ENCODE assay signal across 11 cellular contexts in genomic region chr2:218886461-218886947, GRCh38. TPM values are rescaled to one million over a fixed set of nuclear protein-coding genes. Genes with fewer than 3 reads are reported as not detected.
DNase-seq lines count a peak whose midpoint lies in the region; ATAC-seq lines count a peak whose summit lies in the region.
"Had no signal": no experiment of that assay in that cellular context is flagged by ENCODE, and none has a peak within 500 bp of the region (broad histone marks: within the 10 kb centered on the region; RNA-seq: fewer than 3 reads in every experiment).

No MANE protein-coding gene starts in this region.

- H3K9me3 ChIP-seq in BLaER1 treated with 17β-estradiol and CSF1 and Interleukin-3, amounts not matched to agents 10 nM and 100 nM (replicated peaks in 1 of 11), result no peaks in the 10 kb centered on the region
- no peaks in the 10 kb centered on the region for H3K9me3 ChIP-seq in GM23248 (ENCODE audit: low read depth)

- H3K9me2 ChIP-seq in GM23248 (ENCODE audit: insufficient read depth), result no peaks in the 10 kb centered on the region

- peaks cover 27% of the 10 kb centered on the region for H3K4me1 Mint-ChIP-seq in central memory CD8-positive, alpha-beta T cell

- H3K23ac ChIP-seq in mesendoderm (ENCODE audit: low read length), result no peak overlapping the region

- no peak overlapping the region for H3K27ac ChIP-seq in BLaER1 treated with 17β-estradiol and CSF1 and Interleukin-3, amounts not matched to agents 10 nM and 100 nM
- H3K27ac ChIP-seq in GM23248 (no peak overlapping the region), mesendoderm (ENCODE audit: low read depth, low read length) (no peak overlapping the region)
- H3K27ac ChIP-seq: C4-2B had no signal

- DNase-seq in central memory CD8-positive, alpha-beta T cell (ENCODE audit: low spot score in 2 of 2), result no peak
- DNase-seq in GM23248, result no peak
- no peak for DNase-seq in mesendoderm
- DNase-seq in T-helper 1 cell, result no peak
- DNase-seq: effector CD4-positive, alpha-beta T cell had no signal

- peaks cover 13% of the 10 kb centered on the region for H3K27me3 Mint-ChIP-seq in central memory CD8-positive, alpha-beta T cell

- H4K20me1 ChIP-seq in BLaER1 treated with 17β-estradiol and CSF1 and Interleukin-3, amounts not matched to agents 10 nM and 100 nM, result peaks cover 0 to 60% (median 20%) of the 10 kb centered on the region in 11 experiments; a peak in 17 of 22 replicates
- no peaks in the 10 kb centered on the region for H4K20me1 ChIP-seq in GM23248 (ENCODE audit: insufficient read depth)

- H3K9me3 Mint-ChIP-seq in central memory CD8-positive, alpha-beta T cell, result no peaks in the 10 kb centered on the region

- no peaks in the 10 kb centered on the region for H3K36me3 ChIP-seq in BLaER1 treated with 17β-estradiol and CSF1 and Interleukin-3, amounts not matched to agents 10 nM and 100 nM
- H3K36me3 ChIP-seq in GM23248 (ENCODE audit: low read depth), result no peaks in the 10 kb centered on the region
- H3K36me3 ChIP-seq in mesendoderm (ENCODE audit: control insufficient read depth, insufficient read depth, low read length), result no peaks in the 10 kb centered on the region

- H3K4me1 ChIP-seq in BLaER1 treated with 17β-estradiol and CSF1 and Interleukin-3, amounts not matched to agents 10 nM and 100 nM, result peaks cover 0 to 68% (median 43%) of the 10 kb centered on the region in 10 experiments; a peak in 17 of 20 replicates
- H3K4me1 ChIP-seq in GM23248 (ENCODE audit: insufficient read depth), result peaks cover 4% of the 10 kb centered on the region
- no peaks in the 10 kb centered on the region for H3K4me1 ChIP-seq in mesendoderm (ENCODE audit: control insufficient read depth, low read depth, low read length)

- H3K27me3 ChIP-seq in BLaER1 treated with 17β-estradiol and CSF1 and Interleukin-3, amounts not matched to agents 10 nM and 100 nM, result peaks cover 36 to 55% (median 40%) of the 10 kb centered on the region in 11 experiments
- H3K27me3 ChIP-seq in GM23248 (replicated peaks; ENCODE audit: insufficient read depth) (peaks cover 7% of the 10 kb centered on the region; the same call in 1 of the 2 replicates), mesendoderm (ENCODE audit: insufficient read depth, low read length, poor library complexity) (peaks cover 63% of the 10 kb centered on the region)

- no peak overlapping the region for H4K8ac ChIP-seq in mesendoderm (ENCODE audit: low read depth, low read length)

- no peak overlapping the region for H3K18ac ChIP-seq in mesendoderm (ENCODE audit: low read length)

- H3K56ac ChIP-seq in mesendoderm (ENCODE audit: low read length), result no peak overlapping the region

- no peak overlapping the region for H4K5ac ChIP-seq in mesendoderm (ENCODE audit: low read length)

- H3K4me2 ChIP-seq in BLaER1 treated with 17β-estradiol and CSF1 and Interleukin-3, amounts not matched to agents 10 nM and 100 nM, result peak overlapping the region in 8 of 11 experiments; percentile 30 to 88 (median 62); a peak in 14 of 22 replicates
- no peak overlapping the region for H3K4me2 ChIP-seq in GM23248 (ENCODE audit: unreplicated experiment)
- no peak overlapping the region for H3K4me2 ChIP-seq in mesendoderm (ENCODE audit: low read length)

- H2BK120ac ChIP-seq in mesendoderm (ENCODE audit: low read depth, low read length), result no peak overlapping the region

- H3K79me1 ChIP-seq in mesendoderm (ENCODE audit: low read length), result no peaks in the 10 kb centered on the region

- no peak overlapping the region for H2BK15ac ChIP-seq in mesendoderm (replicated peaks; ENCODE audit: low read depth)

- H3F3A ChIP-seq in GM23248 (ENCODE audit: insufficient read depth), result 0 out of 2 replicates have a peak, but pooled peaks cover 5% of the 10 kb centered on the region

- WGBS in GM23248 (ENCODE audit: low coverage in 1 of 2, low lambda C conversion rate in 2 of 2, missing lambda C conversion rate in 2 of 2), 2 experiments, result 8 to 18% methylated on average over 4 to 9 of the region's 9 CpGs
- WGBS in mesendoderm (ENCODE audit: extremely low coverage, insufficient coverage, low lambda C conversion rate), result no CpG with 5 or more reads among the region's 9 CpGs

- H2AK5ac ChIP-seq in mesendoderm (ENCODE audit: low read length), result no peak overlapping the region

- H2BK5ac ChIP-seq in mesendoderm (ENCODE audit: low read length), result no peak overlapping the region

- H3K4ac ChIP-seq in mesendoderm (ENCODE audit: low read depth, low read length), result no peak overlapping the region

- no peak overlapping the region for H2AFZ ChIP-seq in GM23248

- H3K36me3 Mint-ChIP-seq in central memory CD8-positive, alpha-beta T cell (ENCODE audit: insufficient read depth), result peaks cover under 1% of the 10 kb centered on the region

- H3K4me3 Mint-ChIP-seq in central memory CD8-positive, alpha-beta T cell, result no peak overlapping the region

- H3K4me3 ChIP-seq in BLaER1 treated with 17β-estradiol and CSF1 and Interleukin-3, amounts not matched to agents 10 nM and 100 nM, result no peak overlapping the region
- H3K4me3 ChIP-seq in GM23248 (no peak overlapping the region), mesendoderm (ENCODE audit: low read length) (no peak overlapping the region)

- in situ Hi-C loops in GM23248 (cut with MboI), result no loop called here

- H3K27ac Mint-ChIP-seq in central memory CD8-positive, alpha-beta T cell (ENCODE audit: low read depth), result peak overlapping the region; percentile 41

- no peak overlapping the region for H3K9ac ChIP-seq in BLaER1 treated with 17β-estradiol and CSF1 and Interleukin-3, amounts not matched to agents 10 nM and 100 nM
- no peak overlapping the region for H3K9ac ChIP-seq in GM23248
- no peak overlapping the region for H3K9ac ChIP-seq in mesendoderm (ENCODE audit: low read length)

- no peaks in the 10 kb centered on the region for H3K79me2 ChIP-seq in GM23248 (ENCODE audit: insufficient read depth)
- no peaks in the 10 kb centered on the region for H3K79me2 ChIP-seq in mesendoderm (ENCODE audit: control insufficient read depth, insufficient read depth, low read length)

- ATAC-seq in GM21381 (IDR thresholded peaks at IDR 0.05; ENCODE audit: unreplicated experiment), result peak; percentile 20
- ATAC-seq in HG03558 (IDR thresholded peaks at IDR 0.05; ENCODE audit: extremely low read depth, unreplicated experiment), result peak; percentile 18
- ATAC-seq in central memory CD8-positive, alpha-beta T cell (replicated peaks; ENCODE audit: extremely low read depth, poor library complexity, severe bottlenecking), result no peak
- no peak for ATAC-seq in HG03457 (IDR thresholded peaks at IDR 0.05; ENCODE audit: unreplicated experiment)

RNA-seq across cellular contexts. Expression of gene WNT10A, which starts 5.9 kb away (rescaled TPM):
- not detected in 2 replicates for total RNA-seq in GM23248 (2014; rRNA removed; shearing (Covaris generic))
- not detected in 2 replicates for polyA plus RNA-seq in GM23248 (2016; fragmentation: Nextera tagmentation; extraction: Ambion mirVana)
- not detected for polyA plus RNA-seq in mesendoderm (2013, experiment 1 of 2)
- not detected for polyA plus RNA-seq in mesendoderm (2013, experiment 2 of 2)

RNA-seq across cellular contexts. Expression of gene WNT6, which starts 26.9 kb away (rescaled TPM):
- total RNA-seq in GM23248 (2014; rRNA removed; shearing (Covaris generic)), result not detected in 2 replicates
- polyA plus RNA-seq in GM23248 (2016; fragmentation: Nextera tagmentation; extraction: Ambion mirVana), result not detected in 2 replicates
- 0.03 TPM for polyA plus RNA-seq in mesendoderm (2013, experiment 1 of 2)
- 0.03 TPM for polyA plus RNA-seq in mesendoderm (2013, experiment 2 of 2)

RNA-seq across cellular contexts. Expression of gene PRKAG3, which starts 54.9 kb away (rescaled TPM):
- not detected in 2 replicates for total RNA-seq in GM23248 (2014; rRNA removed; shearing (Covaris generic))
- not detected in 2 replicates for polyA plus RNA-seq in GM23248 (2016; fragmentation: Nextera tagmentation; extraction: Ambion mirVana)
- polyA plus RNA-seq in mesendoderm (2013, experiment 1 of 2), result not detected
- polyA plus RNA-seq in mesendoderm (2013, experiment 2 of 2), result not detected
- total RNA-seq: liver had no signal

Comparison
In these comparisons a context has a peak if more than half of its experiments do, and no peak if none do; other contexts are left out.
1. H3K4me2 ChIP-seq: peak in BLaER1 treated with 17β-estradiol and CSF1 and Interleukin-3, amounts not matched to agents 10 nM and 100 nM (8 of 11); none in GM23248 (single experiment) and mesendoderm (single experiment).
2. ATAC-seq: peak in GM21381 (single experiment) and HG03558 (single experiment); none in central memory CD8-positive, alpha-beta T cell (single experiment) and HG03457 (single experiment).